In the genomic region with DNA sequence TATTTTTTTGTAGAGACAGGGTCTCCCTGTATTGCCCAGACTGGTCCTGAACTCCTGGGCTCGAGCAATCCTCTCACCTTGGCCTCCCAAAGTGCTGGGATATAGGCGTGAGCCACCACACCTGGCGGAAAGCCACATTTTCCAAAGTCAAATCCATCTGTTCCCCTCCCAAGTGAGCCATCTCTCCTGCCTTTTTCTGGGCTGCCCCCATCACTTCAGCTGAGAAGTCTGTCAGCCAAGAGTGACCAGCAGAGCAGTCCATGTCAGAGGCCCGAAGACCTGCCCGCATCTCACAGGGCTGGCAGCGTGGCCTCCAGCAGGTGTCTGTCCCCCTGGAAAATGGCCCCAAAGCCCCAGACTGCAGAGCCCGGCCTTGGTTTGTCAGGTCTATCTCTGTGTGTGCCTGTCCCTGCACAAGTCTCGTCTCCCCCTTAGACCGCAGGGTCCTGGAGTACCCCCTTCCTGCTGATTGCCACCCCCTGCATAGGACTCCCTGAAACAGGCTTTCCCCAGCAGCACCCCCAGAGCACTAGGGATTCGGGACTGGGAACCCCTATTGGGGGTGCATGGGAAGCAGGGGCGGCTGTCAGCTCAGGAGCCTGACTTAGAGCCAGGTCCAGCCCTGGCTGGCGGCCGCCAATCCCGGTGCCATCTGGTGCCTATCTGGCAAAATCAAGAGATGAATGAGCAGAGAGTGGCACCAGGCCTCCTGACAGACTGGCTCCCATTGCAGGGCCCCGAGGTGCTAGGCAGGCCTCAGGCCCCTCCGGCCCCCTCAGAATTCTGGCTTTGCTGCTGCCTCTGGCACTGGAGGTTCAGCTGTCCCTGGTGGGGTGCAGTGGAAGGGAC, we compare ENCODE assay signal across 24 cellular contexts. TPM values are rescaled to one million over a fixed set of nuclear protein-coding genes. Genes with fewer than 3 reads are reported as not detected.
"Had no signal": no experiment of that assay in that cellular context is flagged by ENCODE, and none has a peak within 500 bp of the region (broad histone marks: within the 10 kb centered on the region; RNA-seq: fewer than 3 reads in every experiment).

No MANE protein-coding gene starts in this region.

- H3K4me3 ChIP-seq: heart left ventricle, psoas muscle, right lobe of liver, tibial artery, upper lobe of right lung had no signal

- ATAC-seq: esophagus mucosa; heart left ventricle; psoas muscle; right lobe of liver; stimulated activated effector memory CD8-positive, alpha-beta T cell treated with anti-CD3 and anti-CD28 coated beads, Interleukin-12 subunit alpha, Interleukin-12 subunit beta, amount 100 ng/mL, for 72 hours; stimulated activated naive CD8-positive, alpha-beta T cell treated with anti-CD3 and anti-CD28 coated beads, Interleukin-15, Interleukin-2, amounts not matched to agents 100 U/mL and 50 U/mL, for 24 hours; upper lobe of right lung had no signal

- DNase-seq: cortex of kidney; effector memory CD4-positive, alpha-beta T cell; hippocampal formation; mesendoderm; naive B cell; psoas muscle; retina; right lobe of liver; stimulated activated CD4-positive, alpha-beta T cell treated with anti-CD3 and anti-CD28 coated beads, Interleukin-4, amount 100 ng/mL, for 1 hour; stimulated activated CD8-positive, alpha-beta memory T cell treated with anti-CD3 and anti-CD28 coated beads, Interleukin-4, amount 100 ng/mL, for 48 hours; stimulated activated naive CD8-positive, alpha-beta T cell treated with anti-CD3 and anti-CD28 coated beads, Interleukin-15, Interleukin-2, amounts not matched to agents 100 U/mL and 50 U/mL, for 24 hours; tibial artery; upper lobe of right lung had no signal

- FAIRE-seq: endometrium, frontal cortex had no signal

- H3K27me3 ChIP-seq: heart left ventricle, right lobe of liver, tibial artery, upper lobe of right lung had no signal

- H3K27ac ChIP-seq: heart left ventricle, psoas muscle, right lobe of liver, tibial artery, upper lobe of right lung had no signal

RNA-seq across cellular contexts. Expression of gene DNAI2, which starts 52.8 kb away (rescaled TPM):
- total RNA-seq: esophagus mucosa, fibroblast of lung, frontal cortex, glomerular endothelial cell, heart left ventricle, kidney epithelial cell, liver, lung microvascular endothelial cell, omental fat pad, psoas muscle, right lobe of liver, upper lobe of right lung had no signal
